ENCODE assay signal across 23 cellular contexts in the genomic region with DNA sequence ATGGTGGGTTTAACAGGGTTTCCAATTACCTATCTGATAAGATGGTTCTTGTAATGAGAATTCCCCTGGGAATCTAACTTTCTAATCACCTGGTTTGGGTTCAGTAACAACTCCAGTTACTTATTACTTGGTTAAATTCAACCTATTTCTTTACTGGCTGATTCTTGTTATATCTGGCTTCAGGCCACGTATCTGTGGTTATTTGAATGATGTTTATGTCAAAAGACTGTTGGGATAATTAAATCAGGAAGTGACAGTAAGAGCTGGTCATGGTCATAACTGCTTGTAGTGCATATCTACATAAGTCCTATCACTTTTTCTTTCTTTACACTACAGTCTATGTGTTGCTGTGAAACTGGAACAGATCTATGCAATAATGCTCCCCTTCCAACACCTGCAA.
DNase-seq lines count a peak whose midpoint lies in the region; ATAC-seq and TF ChIP-seq lines count a peak whose summit lies in the region.
"Had no signal": no experiment of that assay in that cellular context is flagged by ENCODE, and none has a peak within 500 bp of the region (broad histone marks: within the 10 kb centered on the region; RNA-seq: fewer than 3 reads in every experiment).

No MANE protein-coding gene starts in this region.

- H3K27me3 ChIP-seq in dorsolateral prefrontal cortex: peaks cover 0 to 29% (median under 1%) of the 10 kb centered on the region in 45 donors
- H3K27me3 ChIP-seq: gastroesophageal sphincter, testis had no signal

- no peak overlapping the region for H3K4me3 Mint-ChIP-seq in WTC11
- H3K4me3 Mint-ChIP-seq in naive thymus-derived CD8-positive, alpha-beta T cell: no peak overlapping the region
- H3K4me3 Mint-ChIP-seq: activated naive CD4-positive, alpha-beta T cell treated with anti-CD3 and anti-CD28 coated beads for 36 hours; brain; neural progenitor cell had no signal

- DNase-seq in Caki2 (ENCODE audit: low read depth): peak; percentile 94
- DNase-seq in HT1080 (ENCODE audit: low read depth): peak; percentile 54
- no peak for DNase-seq in WTC11 (ENCODE audit: low spot score)
- peak; percentile 61 for DNase-seq in iris pigment epithelial cell (ENCODE audit: low read depth)
- DNase-seq in naive thymus-derived CD8-positive, alpha-beta T cell: no peak
- DNase-seq in AG08396 (ENCODE audit: low spot score): no peak
- no peak for DNase-seq in sciatic nerve (ENCODE audit: low spot score)
- no peak for DNase-seq in dorsolateral prefrontal cortex
- DNase-seq: activated CD4-positive, alpha-beta T cell treated with anti-CD3 and anti-CD28 coated beads for 48 hours; activated naive CD4-positive, alpha-beta T cell treated with anti-CD3 and anti-CD28 coated beads for 36 hours; effector memory CD4-positive, alpha-beta T cell; Kasumi-1; NCI-H2029; NCI-H748 treated with DMSO at 0.1 percent for 48 hours; right cardiac atrium; stimulated activated CD4-positive, alpha-beta T cell treated with anti-CD3 and anti-CD28 coated beads, Interleukin-2, amount 100 ng/mL, for 48 hours; stimulated activated CD8-positive, alpha-beta memory T cell treated with anti-CD3 and anti-CD28 coated beads, Interleukin-4, amount 100 ng/mL, for 48 hours; T-helper 2 cell; testis had no signal

- no peak for TF ChIP-seq CTCF in WTC11 (IDR thresholded peaks at IDR 0.05)
- TF ChIP-seq CTCF in dorsolateral prefrontal cortex (IDR thresholded peaks at IDR 0.05 in 54 of 56, conservative IDR thresholded peaks at IDR 0.05 in 2 of 56; ENCODE audit: low read depth in 1 of 56, partially characterized antibody in 56 of 56): no peak

- ATAC-seq in WTC11 (no peak), sciatic nerve (no peak)
- no peak for ATAC-seq in naive thymus-derived CD8-positive, alpha-beta T cell
- ATAC-seq: gastroesophageal sphincter, right cardiac atrium had no signal

- in situ Hi-C loops in Caki2 (cut with HindIII; ENCODE audit: low pct_unique_long_range_greater_than_20kb, low sequenced_read_pairs): no loop called here

- H3K27ac Mint-ChIP-seq in WTC11: peak overlapping the region; percentile 26; the same call in 1 of the 2 replicates
- H3K27ac Mint-ChIP-seq in naive thymus-derived CD8-positive, alpha-beta T cell: no peak overlapping the region
- H3K27ac Mint-ChIP-seq: activated naive CD4-positive, alpha-beta T cell treated with anti-CD3 and anti-CD28 coated beads for 36 hours; brain; neural progenitor cell had no signal

- no peak overlapping the region for H3K4me3 ChIP-seq in dorsolateral prefrontal cortex
- H3K4me3 ChIP-seq: BLaER1, gastroesophageal sphincter, neural progenitor cell, testis had no signal

- H3K36me3 Mint-ChIP-seq in WTC11: no peaks in the 10 kb centered on the region; the same call in 1 of the 2 replicates
- no peaks in the 10 kb centered on the region for H3K36me3 Mint-ChIP-seq in naive thymus-derived CD8-positive, alpha-beta T cell

- no peaks in the 10 kb centered on the region for H3K27me3 Mint-ChIP-seq in WTC11 (ENCODE audit: low read depth)
- peaks cover 0 to 3% (median 0%) of the 10 kb centered on the region in 5 donors for H3K27me3 Mint-ChIP-seq in naive thymus-derived CD8-positive, alpha-beta T cell
- H3K27me3 Mint-ChIP-seq: brain had no signal

- H3K27ac ChIP-seq in dorsolateral prefrontal cortex: no peak overlapping the region
- H3K27ac ChIP-seq: BLaER1, gastroesophageal sphincter, neural progenitor cell, testis had no signal

- H3K4me1 Mint-ChIP-seq in WTC11: peaks cover 54% of the 10 kb centered on the region
- no peaks in the 10 kb centered on the region for H3K4me1 Mint-ChIP-seq in naive thymus-derived CD8-positive, alpha-beta T cell

- H3K9me3 Mint-ChIP-seq in WTC11: no peaks in the 10 kb centered on the region
- H3K9me3 Mint-ChIP-seq in naive thymus-derived CD8-positive, alpha-beta T cell: peaks cover 0 to 4% (median 1%) of the 10 kb centered on the region in 9 donors
- H3K9me3 Mint-ChIP-seq: activated naive CD4-positive, alpha-beta T cell treated with anti-CD3 and anti-CD28 coated beads for 36 hours had no signal

- CTCF ChIA-PET in WTC11 (lab: Charles Lee): no interaction called here

- intact Hi-C loops in sciatic nerve (cut with DNase I) (no loop called here), dorsolateral prefrontal cortex (cut with DNase I) (no loop called here)

- POLR2A ChIA-PET in WTC11 (lab: Charles Lee): no interaction called here
- POLR2A ChIA-PET in naive thymus-derived CD8-positive, alpha-beta T cell (lab: Charles Lee): no interaction called here

TF ChIP-seq in WTC11, 78 proteins besides CTCF, POLR2A, EP300 and RAD21 (continues in another document):
- TF ChIP-seq, protein P1, sequence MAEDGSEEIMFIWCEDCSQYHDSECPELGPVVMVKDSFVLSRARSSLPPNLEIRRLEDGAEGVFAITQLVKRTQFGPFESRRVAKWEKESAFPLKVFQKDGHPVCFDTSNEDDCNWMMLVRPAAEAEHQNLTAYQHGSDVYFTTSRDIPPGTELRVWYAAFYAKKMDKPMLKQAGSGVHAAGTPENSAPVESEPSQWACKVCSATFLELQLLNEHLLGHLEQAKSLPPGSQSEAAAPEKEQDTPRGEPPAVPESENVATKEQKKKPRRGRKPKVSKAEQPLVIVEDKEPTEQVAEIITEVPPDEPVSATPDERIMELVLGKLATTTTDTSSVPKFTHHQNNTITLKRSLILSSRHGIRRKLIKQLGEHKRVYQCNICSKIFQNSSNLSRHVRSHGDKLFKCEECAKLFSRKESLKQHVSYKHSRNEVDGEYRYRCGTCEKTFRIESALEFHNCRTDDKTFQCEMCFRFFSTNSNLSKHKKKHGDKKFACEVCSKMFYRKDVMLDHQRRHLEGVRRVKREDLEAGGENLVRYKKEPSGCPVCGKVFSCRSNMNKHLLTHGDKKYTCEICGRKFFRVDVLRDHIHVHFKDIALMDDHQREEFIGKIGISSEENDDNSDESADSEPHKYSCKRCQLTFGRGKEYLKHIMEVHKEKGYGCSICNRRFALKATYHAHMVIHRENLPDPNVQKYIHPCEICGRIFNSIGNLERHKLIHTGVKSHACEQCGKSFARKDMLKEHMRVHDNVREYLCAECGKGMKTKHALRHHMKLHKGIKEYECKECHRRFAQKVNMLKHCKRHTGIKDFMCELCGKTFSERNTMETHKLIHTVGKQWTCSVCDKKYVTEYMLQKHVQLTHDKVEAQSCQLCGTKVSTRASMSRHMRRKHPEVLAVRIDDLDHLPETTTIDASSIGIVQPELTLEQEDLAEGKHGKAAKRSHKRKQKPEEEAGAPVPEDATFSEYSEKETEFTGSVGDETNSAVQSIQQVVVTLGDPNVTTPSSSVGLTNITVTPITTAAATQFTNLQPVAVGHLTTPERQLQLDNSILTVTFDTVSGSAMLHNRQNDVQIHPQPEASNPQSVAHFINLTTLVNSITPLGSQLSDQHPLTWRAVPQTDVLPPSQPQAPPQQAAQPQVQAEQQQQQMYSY (CRISPR knock-in tag; IDR thresholded peaks at IDR 0.05): no peak
- TF ChIP-seq MYBL2 (CRISPR knock-in tag; IDR thresholded peaks at IDR 0.05) (no peak), CREM (CRISPR knock-in tag; IDR thresholded peaks at IDR 0.05) (no peak), ZNF671 (CRISPR knock-in tag; IDR thresholded peaks at IDR 0.05) (no peak), HMGA2 (CRISPR knock-in tag; IDR thresholded peaks at IDR 0.05) (no peak), NR3C1 (CRISPR knock-in tag; conservative IDR thresholded peaks at IDR 0.05; ENCODE audit: low read depth) (no peak), GABPB1 (CRISPR knock-in tag; IDR thresholded peaks at IDR 0.05) (no peak), TCF7 (CRISPR knock-in tag; IDR thresholded peaks at IDR 0.05; ENCODE audit: low read depth) (no peak)
- TF ChIP-seq, protein P2, sequence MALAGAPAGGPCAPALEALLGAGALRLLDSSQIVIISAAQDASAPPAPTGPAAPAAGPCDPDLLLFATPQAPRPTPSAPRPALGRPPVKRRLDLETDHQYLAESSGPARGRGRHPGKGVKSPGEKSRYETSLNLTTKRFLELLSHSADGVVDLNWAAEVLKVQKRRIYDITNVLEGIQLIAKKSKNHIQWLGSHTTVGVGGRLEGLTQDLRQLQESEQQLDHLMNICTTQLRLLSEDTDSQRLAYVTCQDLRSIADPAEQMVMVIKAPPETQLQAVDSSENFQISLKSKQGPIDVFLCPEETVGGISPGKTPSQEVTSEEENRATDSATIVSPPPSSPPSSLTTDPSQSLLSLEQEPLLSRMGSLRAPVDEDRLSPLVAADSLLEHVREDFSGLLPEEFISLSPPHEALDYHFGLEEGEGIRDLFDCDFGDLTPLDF (CRISPR knock-in tag; IDR thresholded peaks at IDR 0.05): no peak
- TF ChIP-seq, protein P3, sequence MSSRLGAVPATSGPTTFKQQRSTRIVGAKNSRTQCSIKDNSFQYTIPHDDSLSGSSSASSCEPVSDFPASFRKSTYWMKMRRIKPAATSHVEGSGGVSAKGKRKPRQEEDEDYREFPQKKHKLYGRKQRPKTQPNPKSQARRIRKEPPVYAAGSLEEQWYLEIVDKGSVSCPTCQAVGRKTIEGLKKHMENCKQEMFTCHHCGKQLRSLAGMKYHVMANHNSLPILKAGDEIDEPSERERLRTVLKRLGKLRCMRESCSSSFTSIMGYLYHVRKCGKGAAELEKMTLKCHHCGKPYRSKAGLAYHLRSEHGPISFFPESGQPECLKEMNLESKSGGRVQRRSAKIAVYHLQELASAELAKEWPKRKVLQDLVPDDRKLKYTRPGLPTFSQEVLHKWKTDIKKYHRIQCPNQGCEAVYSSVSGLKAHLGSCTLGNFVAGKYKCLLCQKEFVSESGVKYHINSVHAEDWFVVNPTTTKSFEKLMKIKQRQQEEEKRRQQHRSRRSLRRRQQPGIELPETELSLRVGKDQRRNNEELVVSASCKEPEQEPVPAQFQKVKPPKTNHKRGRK (CRISPR knock-in tag; IDR thresholded peaks at IDR 0.05; ENCODE audit: borderline replicate concordance): no peak
- TF ChIP-seq, protein P4, sequence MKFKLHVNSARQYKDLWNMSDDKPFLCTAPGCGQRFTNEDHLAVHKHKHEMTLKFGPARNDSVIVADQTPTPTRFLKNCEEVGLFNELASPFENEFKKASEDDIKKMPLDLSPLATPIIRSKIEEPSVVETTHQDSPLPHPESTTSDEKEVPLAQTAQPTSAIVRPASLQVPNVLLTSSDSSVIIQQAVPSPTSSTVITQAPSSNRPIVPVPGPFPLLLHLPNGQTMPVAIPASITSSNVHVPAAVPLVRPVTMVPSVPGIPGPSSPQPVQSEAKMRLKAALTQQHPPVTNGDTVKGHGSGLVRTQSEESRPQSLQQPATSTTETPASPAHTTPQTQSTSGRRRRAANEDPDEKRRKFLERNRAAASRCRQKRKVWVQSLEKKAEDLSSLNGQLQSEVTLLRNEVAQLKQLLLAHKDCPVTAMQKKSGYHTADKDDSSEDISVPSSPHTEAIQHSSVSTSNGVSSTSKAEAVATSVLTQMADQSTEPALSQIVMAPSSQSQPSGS (CRISPR knock-in tag; IDR thresholded peaks at IDR 0.05; ENCODE audit: borderline replicate concordance, low read depth): no peak

Comparison
In these comparisons a context has a peak if more than half of its experiments do, and no peak if none do; other contexts are left out.
1. DNase-seq: peak in Caki2 (single experiment), HT1080 (single experiment) and iris pigment epithelial cell (single experiment); none in WTC11 (single experiment), naive thymus-derived CD8-positive, alpha-beta T cell (0 of 10), AG08396 (single experiment), sciatic nerve (single experiment) and dorsolateral prefrontal cortex (0 of 10).